In the genomic region with DNA sequence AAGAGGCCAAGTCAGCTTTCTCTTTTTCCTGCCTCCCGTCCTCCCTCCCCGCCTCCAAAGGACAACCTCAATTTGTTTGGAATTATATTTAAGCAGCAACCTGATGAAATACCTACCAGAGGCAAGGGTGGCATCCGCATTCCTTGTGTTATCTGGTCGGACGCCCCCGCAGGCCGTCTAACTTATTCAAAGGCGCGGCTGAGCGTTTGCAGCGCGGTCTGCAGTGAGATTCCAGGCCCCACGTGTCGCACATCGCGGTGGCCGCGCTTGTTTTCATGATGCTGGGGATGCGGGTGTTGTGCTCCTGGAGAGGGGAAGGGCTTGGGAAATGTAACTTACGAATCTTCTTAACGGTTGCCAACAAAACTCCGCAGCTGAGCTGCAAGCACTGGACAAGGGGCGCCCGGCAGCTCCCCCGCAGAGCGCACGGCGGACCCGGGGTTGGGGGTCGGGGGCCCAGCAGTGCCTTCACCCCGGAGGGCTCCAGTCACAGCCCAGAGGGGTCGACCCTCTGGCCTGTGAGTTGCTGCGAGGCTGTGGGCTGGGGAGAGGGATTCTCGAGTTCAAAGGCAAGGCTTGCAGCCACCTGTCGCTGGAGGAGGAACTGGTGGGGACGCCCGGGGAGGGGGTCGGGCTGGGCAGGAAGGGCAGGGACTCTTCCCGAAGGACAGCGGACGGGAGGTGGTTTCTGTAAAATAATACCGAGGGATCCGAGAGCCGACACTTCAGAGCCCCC, we compare ENCODE assay signal across 26 cellular contexts. TPM values are rescaled to one million over a fixed set of nuclear protein-coding genes. Genes with fewer than 3 reads are reported as not detected.
DNase-seq lines count a peak whose midpoint lies in the region; ATAC-seq and TF ChIP-seq lines count a peak whose summit lies in the region.
"Had no signal": no experiment of that assay in that cellular context is flagged by ENCODE, and none has a peak within 500 bp of the region (broad histone marks: within the 10 kb centered on the region; RNA-seq: fewer than 3 reads in every experiment).

No MANE protein-coding gene starts in this region.

- TF ChIP-seq CTCF in parathyroid adenoma (IDR thresholded peaks at IDR 0.05): no peak
- no peak for TF ChIP-seq CTCF in osteocyte (IDR thresholded peaks at IDR 0.05)

- H3K9me3 Mint-ChIP-seq in central memory CD8-positive, alpha-beta T cell: no peaks in the 10 kb centered on the region
- H3K9me3 Mint-ChIP-seq in osteocyte (ENCODE audit: unreplicated experiment): no peaks in the 10 kb centered on the region
- peaks cover 0 to 9% (median 0%) of the 10 kb centered on the region in 11 donors for H3K9me3 Mint-ChIP-seq in naive thymus-derived CD4-positive, alpha-beta T cell
- H3K9me3 Mint-ChIP-seq: activated T-helper 17 cell treated with anti-CD3 and anti-CD28 coated beads, Interleukin-2, amount 50 U/mL, for 72 hours had no signal

- CTCF ChIA-PET in naive thymus-derived CD4-positive, alpha-beta T cell (lab: Charles Lee): interaction anchor here (0.8 kb wide), 1 partner anchor 393 kb away, joined by 4 read pairs; no protein-coding TSS in a partner anchor

- H3K79me2 ChIP-seq in parathyroid adenoma: no peaks in the 10 kb centered on the region

- peaks cover 82% of the 10 kb centered on the region for H3K27me3 Mint-ChIP-seq in central memory CD8-positive, alpha-beta T cell
- H3K27me3 Mint-ChIP-seq in osteocyte (ENCODE audit: unreplicated experiment): peaks cover 21% of the 10 kb centered on the region
- H3K27me3 Mint-ChIP-seq in naive thymus-derived CD4-positive, alpha-beta T cell: peaks cover 56 to 68% (median 59%) of the 10 kb centered on the region in 5 donors

- H3K27ac ChIP-seq in parathyroid adenoma: no peak overlapping the region
- H3K27ac ChIP-seq in naive thymus-derived CD4-positive, alpha-beta T cell (ENCODE audit: low read depth, low read length): no peak overlapping the region
- H3K27ac ChIP-seq: C4-2B, heart left ventricle, WERI-Rb-1 had no signal

- H3K4me1 ChIP-seq in ES-I3 (ENCODE audit: insufficient read depth, low read length) (peaks cover 10% of the 10 kb centered on the region; the same call in 1 of the 2 replicates), parathyroid adenoma (no peaks in the 10 kb centered on the region)
- no peaks in the 10 kb centered on the region for H3K4me1 ChIP-seq in naive thymus-derived CD4-positive, alpha-beta T cell (ENCODE audit: control insufficient read depth in 2 of 2, insufficient read depth in 2 of 2, low read length in 2 of 2)
- H3K4me1 ChIP-seq: heart left ventricle had no signal

- no peak overlapping the region for H3K27ac Mint-ChIP-seq in central memory CD8-positive, alpha-beta T cell (ENCODE audit: low read depth)
- H3K27ac Mint-ChIP-seq in osteocyte (ENCODE audit: unreplicated experiment): no peak overlapping the region
- H3K27ac Mint-ChIP-seq in naive thymus-derived CD4-positive, alpha-beta T cell: no peak overlapping the region
- H3K27ac Mint-ChIP-seq: activated naive CD8-positive, alpha-beta T cell; activated T-helper 17 cell treated with anti-CD3 and anti-CD28 coated beads, Interleukin-2, amount 50 U/mL, for 72 hours; stimulated activated memory B cell treated with anti-CD40 and anti-IgM and Interleukin-4, amounts not matched to agents 10 μg/mL and 1 μg/mL and 100 μg/mL, for 72 hours had no signal

- peak overlapping the region; percentile 30 for H3K4me2 ChIP-seq in parathyroid adenoma (ENCODE audit: low read length)

- peak overlapping the region; percentile 46 for H3K4me3 Mint-ChIP-seq in central memory CD8-positive, alpha-beta T cell
- no peak overlapping the region for H3K4me3 Mint-ChIP-seq in osteocyte (ENCODE audit: unreplicated experiment)
- H3K4me3 Mint-ChIP-seq in naive thymus-derived CD4-positive, alpha-beta T cell: peak overlapping the region in 3 of 10 donors; percentile 24 to 46 (median 27)
- H3K4me3 Mint-ChIP-seq: activated naive CD8-positive, alpha-beta T cell; activated T-helper 17 cell treated with anti-CD3 and anti-CD28 coated beads, Interleukin-2, amount 50 U/mL, for 72 hours; stimulated activated memory B cell treated with anti-CD40 and anti-IgM and Interleukin-4, amounts not matched to agents 10 μg/mL and 1 μg/mL and 100 μg/mL, for 72 hours had no signal

- H3K4me3 ChIP-seq in parathyroid adenoma (ENCODE audit: low read depth, low read length): no peak overlapping the region
- H3K4me3 ChIP-seq in naive thymus-derived CD4-positive, alpha-beta T cell (ENCODE audit: low read length): no peak overlapping the region
- H3K4me3 ChIP-seq: heart left ventricle had no signal

- no peak for DNase-seq in central memory CD8-positive, alpha-beta T cell (ENCODE audit: low spot score in 2 of 2)
- DNase-seq in iPS-NIHi7 (ENCODE audit: extremely low spot score) (peak; percentile 55), AG08395 (ENCODE audit: low spot score) (no peak), osteocyte (ENCODE audit: extremely low spot score, unreplicated experiment) (no peak), anterior cingulate cortex (lab: John Stamatoyannopoulos, UW) (no peak)
- no peak for DNase-seq in naive thymus-derived CD4-positive, alpha-beta T cell
- DNase-seq: activated CD4-positive, alpha-beta T cell treated with anti-CD3 and anti-CD28 coated beads, Interleukin-2, amount 50 U/mL, for 4 hours; activated CD8-positive, alpha-beta memory T cell treated with anti-CD3 and anti-CD28 coated beads, Interleukin-2, amount 50 U/mL, for 48 hours; effector CD4-positive, alpha-beta T cell; erythroblast; heart left ventricle; IMR-90; NCI-H1092 treated with DMSO at 0.1 percent for 48 hours; NCI-H2029; NCI-H345; NCI-H82; small intestine; stimulated activated CD4-positive, alpha-beta T cell treated with anti-CD3 and anti-CD28 coated beads, Interleukin-4, amount 100 ng/mL, for 1 hour; WERI-Rb-1 had no signal

- no peak for ATAC-seq in central memory CD8-positive, alpha-beta T cell (replicated peaks; ENCODE audit: extremely low read depth, poor library complexity, severe bottlenecking)
- no peak for ATAC-seq in naive thymus-derived CD4-positive, alpha-beta T cell
- ATAC-seq: activated T-helper 17 cell treated with anti-CD3 and anti-CD28 coated beads, Interleukin-2, amount 50 U/mL, for 72 hours; stimulated activated memory B cell treated with anti-CD40 and anti-IgM and Interleukin-4, amounts not matched to agents 10 μg/mL and 1 μg/mL and 100 μg/mL, for 72 hours had no signal

- POLR2A ChIA-PET in naive thymus-derived CD4-positive, alpha-beta T cell (lab: Charles Lee): no interaction called here

- peaks cover 16% of the 10 kb centered on the region for H3K4me1 Mint-ChIP-seq in central memory CD8-positive, alpha-beta T cell
- H3K4me1 Mint-ChIP-seq in osteocyte (ENCODE audit: unreplicated experiment): no peaks in the 10 kb centered on the region
- H3K4me1 Mint-ChIP-seq in naive thymus-derived CD4-positive, alpha-beta T cell: peaks cover 0 to 7% (median 0%) of the 10 kb centered on the region in 7 donors
- H3K4me1 Mint-ChIP-seq: activated T-helper 17 cell treated with anti-CD3 and anti-CD28 coated beads, Interleukin-2, amount 50 U/mL, for 72 hours; stimulated activated memory B cell treated with anti-CD40 and anti-IgM and Interleukin-4, amounts not matched to agents 10 μg/mL and 1 μg/mL and 100 μg/mL, for 72 hours had no signal

- H2AFZ ChIP-seq in parathyroid adenoma: no peak overlapping the region

- H3K36me3 Mint-ChIP-seq in central memory CD8-positive, alpha-beta T cell (ENCODE audit: insufficient read depth): no peaks in the 10 kb centered on the region
- H3K36me3 Mint-ChIP-seq in osteocyte (ENCODE audit: unreplicated experiment): no peaks in the 10 kb centered on the region
- H3K36me3 Mint-ChIP-seq in naive thymus-derived CD4-positive, alpha-beta T cell: peaks cover 0 to 3% (median 0%) of the 10 kb centered on the region in 5 donors
- H3K36me3 Mint-ChIP-seq: activated naive CD8-positive, alpha-beta T cell; stimulated activated memory B cell treated with anti-CD40 and anti-IgM and Interleukin-4, amounts not matched to agents 10 μg/mL and 1 μg/mL and 100 μg/mL, for 72 hours had no signal

- H3K27me3 ChIP-seq in parathyroid adenoma (ENCODE audit: control insufficient read depth, insufficient read depth, low read length): no peaks in the 10 kb centered on the region
- peaks cover 0 to 9% of the 10 kb centered on the region in 2 donors for H3K27me3 ChIP-seq in naive thymus-derived CD4-positive, alpha-beta T cell (ENCODE audit: control insufficient read depth in 2 of 2, insufficient read depth in 2 of 2, low read length in 2 of 2)

- H3K9ac ChIP-seq in ES-I3 (ENCODE audit: low read depth, low read length) (peak overlapping the region; percentile 13; the same call in 1 of the 2 replicates), parathyroid adenoma (no peak overlapping the region)

- intact Hi-C loops in naive thymus-derived CD4-positive, alpha-beta T cell (cut with micrococcal nuclease): no loop called here

- H3K36me3 ChIP-seq in ES-I3 (ENCODE audit: insufficient read depth, low read length): no peaks in the 10 kb centered on the region
- H3K36me3 ChIP-seq in parathyroid adenoma (ENCODE audit: control insufficient read depth, insufficient read depth, low read length): no peaks in the 10 kb centered on the region
- H3K36me3 ChIP-seq in naive thymus-derived CD4-positive, alpha-beta T cell (ENCODE audit: control insufficient read depth in 2 of 3, insufficient read depth in 3 of 3, low read length in 3 of 3): no peaks in the 10 kb centered on the region
- H3K36me3 ChIP-seq: heart left ventricle, WERI-Rb-1 had no signal

- H3K9me3 ChIP-seq in ES-I3 (ENCODE audit: control insufficient read depth, insufficient read depth, low read length): no peaks in the 10 kb centered on the region
- H3K9me3 ChIP-seq in parathyroid adenoma (ENCODE audit: control insufficient read depth, low read length): no peaks in the 10 kb centered on the region
- H3K9me3 ChIP-seq in naive thymus-derived CD4-positive, alpha-beta T cell (ENCODE audit: control insufficient read depth in 2 of 3, low read length in 3 of 3): no peaks in the 10 kb centered on the region
- H3K9me3 ChIP-seq: heart left ventricle had no signal

RNA-seq across cellular contexts. Expression of a gene that starts 20.5 kb away (rescaled TPM):
- total RNA-seq in osteocyte: 12.4 and 13.7 TPM in 2 replicates
- total RNA-seq in naive thymus-derived CD4-positive, alpha-beta T cell: 1 to 10 TPM in 1 of 5 experiments, not detected in 4; 1.1 TPM
- not detected for polyA plus RNA-seq in naive thymus-derived CD4-positive, alpha-beta T cell
- total RNA-seq: fibroblast of villous mesenchyme had no signal
